In the genomic region with DNA sequence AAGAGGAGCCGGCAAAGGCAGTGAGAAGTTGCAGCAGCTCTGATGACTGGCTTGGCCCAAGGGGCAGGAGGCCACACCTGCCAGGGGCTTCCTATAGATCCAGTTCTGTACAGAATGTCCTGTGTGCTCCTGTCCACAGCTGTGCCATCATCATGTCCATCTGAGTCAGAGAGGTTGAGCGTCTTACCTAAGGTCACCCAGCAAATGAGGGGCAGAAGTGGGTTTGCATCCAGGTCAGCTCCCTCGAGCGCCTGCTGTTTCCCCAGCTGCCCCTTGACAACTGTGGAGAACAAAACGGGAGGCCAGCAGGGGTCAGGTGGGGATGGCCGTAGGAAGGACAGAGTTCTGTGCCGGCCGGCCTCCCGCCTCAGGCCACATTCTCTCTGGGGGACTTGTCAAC, we compare ENCODE assay signal across 21 cellular contexts. TPM values are rescaled to one million over a fixed set of nuclear protein-coding genes. Genes with fewer than 3 reads are reported as not detected.
DNase-seq lines count a peak whose midpoint lies in the region; ATAC-seq, FAIRE-seq and TF ChIP-seq lines count a peak whose summit lies in the region.
"Had no signal": no experiment of that assay in that cellular context is flagged by ENCODE, and none has a peak within 500 bp of the region (broad histone marks: within the 10 kb centered on the region; RNA-seq: fewer than 3 reads in every experiment).

No MANE protein-coding gene starts in this region.

- WGBS in HepG2 (ENCODE audit: low lambda C conversion rate): 50% methylated on average over 6 of the region's 9 CpGs
- no CpG with 5 or more reads among the region's 9 CpGs for whole genome bisulfite sequencing in right lobe of liver (ENCODE audit: insufficient coverage, low coverage, low lambda C conversion rate, missing lambda C conversion rate)

- no peak overlapping the region for H2AFZ ChIP-seq in HepG2 (ENCODE audit: low read length)
- H2AFZ ChIP-seq in parathyroid adenoma: peak overlapping the region; percentile 81

- peaks cover 0 to 23% of the 10 kb centered on the region in 2 experiments; a peak in 2 of 5 replicates for H3K27me3 ChIP-seq in HepG2 (ENCODE audit: control insufficient read depth in 1 of 2, insufficient read depth in 2 of 2, low read length in 2 of 2)
- no peaks in the 10 kb centered on the region for H3K27me3 ChIP-seq in right lobe of liver
- no peaks in the 10 kb centered on the region for H3K27me3 ChIP-seq in bronchial epithelial cell (ENCODE audit: control insufficient read depth, insufficient read depth, low read length)
- no peaks in the 10 kb centered on the region for H3K27me3 ChIP-seq in parathyroid adenoma (ENCODE audit: control insufficient read depth, insufficient read depth, low read length)
- H3K27me3 ChIP-seq: BE2C, BLaER1 had no signal

- H3K9me3 ChIP-seq in HepG2 (ENCODE audit: low read length): no peaks in the 10 kb centered on the region
- H3K9me3 ChIP-seq in right lobe of liver: no peaks in the 10 kb centered on the region
- no peaks in the 10 kb centered on the region for H3K9me3 ChIP-seq in parathyroid adenoma (ENCODE audit: control insufficient read depth, low read length)
- H3K9me3 ChIP-seq: BE2C, BLaER1 had no signal

- H3K4me1 ChIP-seq in HepG2 (ENCODE audit: insufficient read depth, low read length) (peaks cover 15% of the 10 kb centered on the region), right lobe of liver (no peaks in the 10 kb centered on the region), parathyroid adenoma (peaks cover 8% of the 10 kb centered on the region)
- H3K4me1 ChIP-seq: BE2C, BLaER1 had no signal

- ATAC-seq in HepG2 (no peak), right lobe of liver (no peak)

- H3K27ac ChIP-seq in HepG2 (ENCODE audit: extremely low read length, insufficient read depth, low read length) (no peak overlapping the region), right lobe of liver (no peak overlapping the region), parathyroid adenoma (no peak overlapping the region)
- H3K27ac ChIP-seq: BLaER1 had no signal

- H3K4me2 ChIP-seq in HepG2 (ENCODE audit: low read depth, low read length) (no peak overlapping the region), parathyroid adenoma (ENCODE audit: low read length) (no peak overlapping the region)
- H3K4me2 ChIP-seq: BLaER1 had no signal

- no peak for TF ChIP-seq RAD21 in HepG2 (CRISPR knock-in tag; IDR thresholded peaks at IDR 0.05)

- no peak for DNase-seq in HepG2 (ENCODE audit: low spot score)
- no peak for DNase-seq in right lobe of liver
- DNase-seq in bronchial epithelial cell (ENCODE audit: low read depth): no peak
- DNase-seq in NCI-H345 (lab: John Stamatoyannopoulos, UW): no peak
- no peak for DNase-seq in NCI-H1694 treated with DMSO at 0.1 percent for 48 hours (lab: John Stamatoyannopoulos, UW)
- DNase-seq: 8988T; ACHN; BE2C; C1 segment of cervical spinal cord; CD4-positive, alpha-beta memory T cell; CD4-positive, CD25-positive, alpha-beta regulatory T cell; CD8-positive, alpha-beta memory T cell; COR-L47; DMS79 treated with DMSO at 0.1 percent for 48 hours; GF-D8 had no signal

- H3K79me2 ChIP-seq in HepG2 (ENCODE audit: insufficient read depth, low read length) (no peaks in the 10 kb centered on the region), parathyroid adenoma (no peaks in the 10 kb centered on the region)

- CTCF ChIA-PET in HepG2 (lab: Yijun Ruan, JAX; ENCODE audit: low intra/inter-chr PET ratio, low total read pairs): no interaction called here

- H4K20me1 ChIP-seq in HepG2 (ENCODE audit: insufficient read depth, low read length): 0 out of 2 replicates have a peak, but pooled peaks cover 3% of the 10 kb centered on the region
- H4K20me1 ChIP-seq: BLaER1 had no signal

- H3K4me3 ChIP-seq in HepG2 (replicated peaks in 1 of 3; ENCODE audit: insufficient read depth in 1 of 3, low read depth in 2 of 3, low read length in 3 of 3): no peak overlapping the region
- no peak overlapping the region for H3K4me3 ChIP-seq in right lobe of liver
- H3K4me3 ChIP-seq in bronchial epithelial cell (ENCODE audit: low read depth, low read length): no peak overlapping the region
- H3K4me3 ChIP-seq in parathyroid adenoma (ENCODE audit: low read depth, low read length): no peak overlapping the region
- H3K4me3 ChIP-seq: BLaER1 had no signal

- intact Hi-C loops in HepG2 (cut with micrococcal nuclease; ENCODE audit: unreplicated experiment) (no loop called here), right lobe of liver (cut with DNase I) (no loop called here)

- TF ChIP-seq CTCF in HepG2 (CRISPR knock-in tag; IDR thresholded peaks at IDR 0.05) (no peak), right lobe of liver (IDR thresholded peaks at IDR 0.05) (no peak), bronchial epithelial cell (IDR thresholded peaks at IDR 0.05; ENCODE audit: insufficient read depth, low read length, severe bottlenecking) (no peak), parathyroid adenoma (IDR thresholded peaks at IDR 0.05) (no peak)

- FAIRE-seq in HepG2 (lab: Jason Lieb, UNC): no peak
- FAIRE-seq in bronchial epithelial cell (lab: Jason Lieb, UNC): peak; percentile 50
- FAIRE-seq: A204.1, G401.6, GM12891, GM19239 had no signal

- no peak for TF ChIP-seq POLR2A in HepG2 (IDR thresholded peaks at IDR 0.05; ENCODE audit: insufficient read depth in 1 of 2, low read depth in 2 of 2, low read length in 2 of 2)
- TF ChIP-seq POLR2A in right lobe of liver (IDR thresholded peaks at IDR 0.05): no peak

- no peak overlapping the region for H3K9ac ChIP-seq in HepG2 (ENCODE audit: insufficient read depth, low read depth, low read length)
- no peak overlapping the region for H3K9ac ChIP-seq in parathyroid adenoma
- H3K9ac ChIP-seq: BLaER1 had no signal

- POLR2A ChIA-PET in HepG2 (lab: Yijun Ruan, JAX): no interaction called here

- TF ChIP-seq EP300 in HepG2 (IDR thresholded peaks at IDR 0.05; ENCODE audit: low read depth in 2 of 2, low read length in 2 of 2) (no peak), HepG2 (CRISPR knock-in tag; IDR thresholded peaks at IDR 0.05; ENCODE audit: borderline replicate concordance) (no peak)

- no peaks in the 10 kb centered on the region for H3K36me3 ChIP-seq in HepG2 (replicated peaks in 1 of 2; ENCODE audit: control insufficient read depth in 1 of 2, insufficient read depth in 2 of 2, low read length in 2 of 2)
- H3K36me3 ChIP-seq in right lobe of liver: no peaks in the 10 kb centered on the region
- H3K36me3 ChIP-seq in bronchial epithelial cell (ENCODE audit: control insufficient read depth, insufficient read depth, low read length): no peaks in the 10 kb centered on the region
- H3K36me3 ChIP-seq in parathyroid adenoma (ENCODE audit: control insufficient read depth, insufficient read depth, low read length): no peaks in the 10 kb centered on the region
- H3K36me3 ChIP-seq: BE2C, BLaER1 had no signal

- in situ Hi-C loops in HepG2 (cut with HindIII; ENCODE audit: extremely low pct_ligation_motif_present, low pct_unique_long_range_greater_than_20kb): no loop called here

- no TSS peak for BruUV-seq in HepG2 (replicated peaks; lab: Mats Ljungman, UMichigan)

TF ChIP-seq in HepG2, 621 proteins besides CTCF, POLR2A, EP300 and RAD21:
- TF ChIP-seq ZNF768 (CRISPR knock-in tag; IDR thresholded peaks at IDR 0.05) (peak; percentile 98), ZNF552 (CRISPR knock-in tag; IDR thresholded peaks at IDR 0.05; ENCODE audit: borderline replicate concordance) (peak; percentile 28; the same call in 1 of the 2 replicates), FOSL1 (CRISPR knock-in tag; IDR thresholded peaks at IDR 0.05; ENCODE audit: borderline replicate concordance) (no peak), ZNF24 (IDR thresholded peaks at IDR 0.05) (no peak)

RNA-seq across cellular contexts. Expression of a gene that starts 47.6 kb away (rescaled TPM):
- total RNA-seq in HepG2 (2016; rRNA removed; fragmentation: Illumina TruSeq; extraction: Trizol): 13.3 and 15.2 TPM in 2 replicates
- 17.7 and 20.1 TPM in 2 replicates for total RNA-seq in HepG2 (2016; cell fraction: cytosol; rRNA removed; fragmentation: Illumina TruSeq; extraction: Trizol; ENCODE audit: low read depth)
- total RNA-seq in HepG2 (2016; cell fraction: insoluble cytoplasmic fraction; rRNA removed; fragmentation: Illumina TruSeq; extraction: Trizol): 10.7 and 12.5 TPM in 2 replicates
- total RNA-seq in HepG2 (2016; cell fraction: membrane; rRNA removed; fragmentation: Illumina TruSeq; extraction: Trizol): 30.2 and 36.1 TPM in 2 replicates
- total RNA-seq in HepG2 (2016; cell fraction: nucleus; rRNA removed; fragmentation: Illumina TruSeq; extraction: Trizol): 14.3 and 17.6 TPM in 2 replicates
- polyA plus RNA-seq in HepG2 (2011; rRNA removed): 26.7 and 33.5 TPM in 2 replicates
- 18.9 and 28.9 TPM in 2 replicates for polyA plus RNA-seq in HepG2 (2011; cell fraction: cytosol; rRNA removed)
- 81.3 and 93.4 TPM in 2 replicates for polyA plus RNA-seq in HepG2 (2011; cell fraction: nucleus; rRNA removed)
- polyA plus RNA-seq in HepG2 (2012): 33.2 and 39.1 TPM in 2 replicates
- 42.6 and 57.9 TPM in 2 replicates for polyA plus RNA-seq in HepG2 (2016; cell fraction: cytosol; fragmentation: Illumina TruSeq; extraction: Trizol; ENCODE audit: low read depth)
- 32.0 and 44.7 TPM in 2 replicates for polyA plus RNA-seq in HepG2 (2016; cell fraction: insoluble cytoplasmic fraction; fragmentation: Illumina TruSeq; extraction: Trizol; ENCODE audit: low read depth)
- polyA plus RNA-seq in HepG2 (2016; cell fraction: membrane; fragmentation: Illumina TruSeq; extraction: Trizol; ENCODE audit: low read depth): 45.4 and 49.0 TPM in 2 replicates
- polyA plus RNA-seq in HepG2 (2016; cell fraction: nucleus; fragmentation: Illumina TruSeq; extraction: Trizol; ENCODE audit: insufficient read depth, low read depth): 63.9 and 68.5 TPM in 2 replicates
- 15.9 and 38.7 TPM in 2 replicates for polyA minus RNA-seq in HepG2 (2011; rRNA and poly(A)+ RNA removed; ENCODE audit: low replicate concordance)
- polyA minus RNA-seq in HepG2 (2011; cell fraction: cytosol; rRNA and poly(A)+ RNA removed): 33.7 and 42.9 TPM in 2 replicates
- 29.9 and 33.6 TPM in 2 replicates for polyA minus RNA-seq in HepG2 (2011; cell fraction: nucleus; rRNA and poly(A)+ RNA removed)
- total RNA-seq in right lobe of liver: 10 to 100 TPM; 15.5 to 35.1 (median 23.2) TPM
- 5.5 and 15.5 TPM in 2 replicates for total RNA-seq in bronchial epithelial cell
